In genomic region chr12:47817272-47818006, GRCh38 we compare ENCODE assay signal across 8 cellular contexts. TPM values are rescaled to one million over a fixed set of nuclear protein-coding genes. Genes with fewer than 3 reads are reported as not detected.
DNase-seq lines count a peak whose midpoint lies in the region; ATAC-seq and TF ChIP-seq lines count a peak whose summit lies in the region.

No MANE protein-coding gene starts in this region.

- ATAC-seq in GM18517 (IDR thresholded peaks at IDR 0.05; ENCODE audit: unreplicated experiment) (no peak), HG03159 (IDR thresholded peaks at IDR 0.05; ENCODE audit: unreplicated experiment) (no peak), GM21619 (IDR thresholded peaks at IDR 0.05; ENCODE audit: unreplicated experiment) (no peak)

- H3K4me3 Mint-ChIP-seq in dendritic cell treated with granulocyte-macrophage colony-stimulating factor and Interleukin-4, amounts not matched to agents 40 ng/mL and 50 ng/mL, for 4 days: peak overlapping the region; percentile 53
- peak overlapping the region; percentile 86 for H3K4me3 Mint-ChIP-seq in nephron progenitor cell

- peak overlapping the region; percentile 83 for H3K27ac Mint-ChIP-seq in dendritic cell treated with granulocyte-macrophage colony-stimulating factor and Interleukin-4, amounts not matched to agents 40 ng/mL and 50 ng/mL, for 4 days
- H3K27ac Mint-ChIP-seq in nephron progenitor cell: peak overlapping the region; percentile 98

- peaks cover 0 to 62% (median 41%) of the 10 kb centered on the region in 11 experiments; a peak in 15 of 22 replicates for H4K20me1 ChIP-seq in BLaER1 treated with 17β-estradiol and CSF1 and Interleukin-3, amounts not matched to agents 10 nM and 100 nM

- H3K36me3 ChIP-seq in BLaER1 treated with 17β-estradiol and CSF1 and Interleukin-3, amounts not matched to agents 10 nM and 100 nM: peaks cover 0 to 37% (median 15%) of the 10 kb centered on the region in 11 experiments; a peak in 11 of 22 replicates
- peaks cover 40% of the 10 kb centered on the region for H3K36me3 ChIP-seq in MG63

- H3K9ac ChIP-seq in BLaER1 treated with 17β-estradiol and CSF1 and Interleukin-3, amounts not matched to agents 10 nM and 100 nM: peak overlapping the region; percentile 91 to 98 (median 96)

- peaks cover 76 to 86% (median 80%) of the 10 kb centered on the region in 10 experiments for H3K4me1 ChIP-seq in BLaER1 treated with 17β-estradiol and CSF1 and Interleukin-3, amounts not matched to agents 10 nM and 100 nM

- intact Hi-C loops in dendritic cell treated with granulocyte-macrophage colony-stimulating factor and Interleukin-4, amounts not matched to agents 40 ng/mL and 50 ng/mL, for 4 days (cut with micrococcal nuclease): no loop called here

- H3K27me3 ChIP-seq in BLaER1 treated with 17β-estradiol and CSF1 and Interleukin-3, amounts not matched to agents 10 nM and 100 nM: no peaks in the 10 kb centered on the region
- H3K27me3 ChIP-seq in MG63: no peaks in the 10 kb centered on the region

- no peaks in the 10 kb centered on the region for H3K9me3 ChIP-seq in BLaER1 treated with 17β-estradiol and CSF1 and Interleukin-3, amounts not matched to agents 10 nM and 100 nM (replicated peaks in 1 of 11)
- H3K9me3 ChIP-seq in MG63: no peaks in the 10 kb centered on the region

- H3K27ac ChIP-seq in BLaER1 treated with 17β-estradiol and CSF1 and Interleukin-3, amounts not matched to agents 10 nM and 100 nM: peak overlapping the region; percentile 91 to 98 (median 96)

- no peak for DNase-seq in MG63
- no peak for DNase-seq in nephron progenitor cell
- no peak for DNase-seq in stimulated activated CD4-positive, alpha-beta T cell treated with anti-CD3 and anti-CD28 coated beads, Interleukin-2, amount 100 ng/mL, for 48 hours

- no peaks in the 10 kb centered on the region for H3K27me3 Mint-ChIP-seq in dendritic cell treated with granulocyte-macrophage colony-stimulating factor and Interleukin-4, amounts not matched to agents 40 ng/mL and 50 ng/mL, for 4 days
- H3K27me3 Mint-ChIP-seq in nephron progenitor cell (ENCODE audit: low read depth, poor library complexity): no peaks in the 10 kb centered on the region

- peak overlapping the region; percentile 83 to 92 (median 88) for H3K4me3 ChIP-seq in BLaER1 treated with 17β-estradiol and CSF1 and Interleukin-3, amounts not matched to agents 10 nM and 100 nM
- peak overlapping the region; percentile 7 for H3K4me3 ChIP-seq in MG63

- H3K4me1 Mint-ChIP-seq in dendritic cell treated with granulocyte-macrophage colony-stimulating factor and Interleukin-4, amounts not matched to agents 40 ng/mL and 50 ng/mL, for 4 days (ENCODE audit: low read depth): peaks cover 83% of the 10 kb centered on the region
- peaks cover 87% of the 10 kb centered on the region for H3K4me1 Mint-ChIP-seq in nephron progenitor cell

- no peak for TF ChIP-seq CTCF in nephron progenitor cell (IDR thresholded peaks at IDR 0.05)

- H3K36me3 Mint-ChIP-seq in dendritic cell treated with granulocyte-macrophage colony-stimulating factor and Interleukin-4, amounts not matched to agents 40 ng/mL and 50 ng/mL, for 4 days (ENCODE audit: low read depth): peaks cover 34% of the 10 kb centered on the region
- peaks cover 4% of the 10 kb centered on the region for H3K36me3 Mint-ChIP-seq in nephron progenitor cell (ENCODE audit: low read depth)

- H3K4me2 ChIP-seq in BLaER1 treated with 17β-estradiol and CSF1 and Interleukin-3, amounts not matched to agents 10 nM and 100 nM: peak overlapping the region; percentile 90 to 100 (median 99)

- no peaks in the 10 kb centered on the region for H3K9me3 Mint-ChIP-seq in dendritic cell treated with granulocyte-macrophage colony-stimulating factor and Interleukin-4, amounts not matched to agents 40 ng/mL and 50 ng/mL, for 4 days
- H3K9me3 Mint-ChIP-seq in nephron progenitor cell: no peaks in the 10 kb centered on the region

RNA-seq across cellular contexts. Expression of gene HDAC7, which starts 2.3 kb away (rescaled TPM):
- 30.5 and 31.5 TPM in 2 replicates for total RNA-seq in MG63 (2014; rRNA removed; shearing (Covaris generic); ENCODE audit: low replicate concordance)

RNA-seq across cellular contexts. Expression of gene SLC48A1, which starts 44.4 kb away (rescaled TPM):
- total RNA-seq in MG63 (2014; rRNA removed; shearing (Covaris generic); ENCODE audit: low replicate concordance): 14.2 and 17.6 TPM in 2 replicates

RNA-seq across cellular contexts. Expression of gene RAPGEF3, which starts 58.8 kb away (rescaled TPM):
- total RNA-seq in MG63 (2014; rRNA removed; shearing (Covaris generic); ENCODE audit: low replicate concordance): 2.9 and 6.1 TPM in 2 replicates
